21 cellular contexts compared by ENCODE assay signal in the genomic region with DNA sequence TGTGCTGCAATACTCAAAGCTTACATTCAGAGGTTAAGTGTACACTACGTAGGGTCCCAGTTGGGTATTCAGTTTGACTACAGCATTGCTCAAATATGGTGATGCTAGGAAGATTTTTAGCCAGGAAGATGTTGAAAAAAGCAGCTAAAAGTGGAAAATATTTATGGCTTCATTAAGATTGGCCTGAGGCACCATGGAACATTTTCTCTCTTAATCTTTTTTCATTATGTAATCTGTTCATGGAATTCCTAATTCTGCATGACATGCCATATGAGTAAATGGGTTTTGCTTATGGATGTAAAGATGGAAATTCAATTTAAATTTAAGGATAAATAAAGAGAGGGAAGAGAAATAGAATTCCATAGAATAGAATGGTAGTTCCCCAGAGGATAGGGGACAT.
"Had no signal": no experiment of that assay in that cellular context is flagged by ENCODE, and none has a peak within 500 bp of the region (broad histone marks: within the 10 kb centered on the region; RNA-seq: fewer than 3 reads in every experiment).

No MANE protein-coding gene starts in this region.

- H3K4me1 ChIP-seq: SJSA1 had no signal

- H3K27me3 ChIP-seq: MG63, SJSA1 had no signal

- DNase-seq: IMR-90, Karpas-422, KG1, MG63, NCI-H1092, NCI-H1105 treated with DMSO at 0.1 percent for 48 hours, NCI-H1417 treated with DMSO at 0.1 percent for 48 hours, NCI-H146, NCI-H1694 treated with DMSO at 0.1 percent for 48 hours, NCI-H1930, NCI-H2081, NCI-H2107, NCI-H2227 treated with DMSO at 0.1 percent for 48 hours, NCI-H524, NCI-H526 treated with DMSO at 0.1 percent for 48 hours, NCI-H748 treated with DMSO at 0.1 percent for 48 hours, SHP77 treated with DMSO at 0.1 percent for 48 hours had no signal

- H3K27ac ChIP-seq: RWPE1, SJSA1 had no signal

- H3K9me3 ChIP-seq: MG63, SJSA1 had no signal

- H3K36me3 ChIP-seq: MG63, SJSA1 had no signal

- ATAC-seq: HepG2, Right ventricle myocardium inferior had no signal

- H3K4me3 ChIP-seq: MG63, SJSA1 had no signal
